9 cellular contexts compared by ENCODE assay signal in genomic region chr19:35641515-35642151, GRCh38. TPM values are rescaled to one million over a fixed set of nuclear protein-coding genes. Genes with fewer than 3 reads are reported as not detected.
A peak's percentile ranks its signal among the peaks of the same experiment; 100 is the strongest.
DNase-seq lines count a peak whose midpoint lies in the region; ATAC-seq and TF ChIP-seq lines count a peak whose summit lies in the region.
"Had no signal": no experiment of that assay in that cellular context is flagged by ENCODE, and none has a peak within 500 bp of the region (broad histone marks: within the 10 kb centered on the region; RNA-seq: fewer than 3 reads in every experiment).

TSS of gene ETV2 (plus strand) at chr19:35641745. CDS start at chr19:35642461, 716 bp downstream.

- no peak within 1 kb of the TSS for H2AFZ ChIP-seq in MM.1S (ENCODE audit: low read length)

- H3K9ac ChIP-seq in BLaER1 = no peak within 1 kb of the TSS
- H3K9ac ChIP-seq in MM.1S (ENCODE audit: low read length) = no peak within 1 kb of the TSS

- DNase-seq in LNCaP clone FGC (ENCODE audit: low read depth) (no peak), memory B cell (ENCODE audit: low spot score in 2 of 2) (no peak), Kasumi-1 (lab: John Stamatoyannopoulos, UW) (no peak), MM.1S (no peak), upper lobe of right lung (no peak)
- DNase-seq in activated naive CD4-positive, alpha-beta T cell treated with anti-CD3 and anti-CD28 coated beads, Interleukin-2, amount 50 U/mL, for 16 hours = peak; percentile 23
- DNase-seq: NK-92 treated with Interleukin-12 subunit alpha and Interleukin-12 subunit beta, amount 100 ng/mL, for 24 hours had no signal

- H3K4me1 ChIP-seq in BLaER1 (peaks cover 47% of the 10 kb centered on the region), MM.1S (ENCODE audit: low read length) (peaks cover 5% of the 10 kb centered on the region; the same call in 1 of the 2 replicates), upper lobe of right lung (peaks cover 7% of the 10 kb centered on the region)

- H3K36me3 ChIP-seq in BLaER1 (peaks cover 20% of the 10 kb centered on the region), MM.1S (replicated peaks; ENCODE audit: insufficient read depth, low read length) (no peaks in the 10 kb centered on the region; the same call in 1 of the 2 replicates), upper lobe of right lung (peaks cover 15% of the 10 kb centered on the region)

- H3K27me3 Mint-ChIP-seq in memory B cell = no peaks in the 10 kb centered on the region

- H4K20me1 ChIP-seq in BLaER1 = no peaks in the 10 kb centered on the region
- H4K20me1 ChIP-seq in MM.1S (ENCODE audit: insufficient read depth, low read length) = no peaks in the 10 kb centered on the region

- no peak for ATAC-seq in memory B cell (ENCODE audit: low read depth)
- ATAC-seq in GM19463 (IDR thresholded peaks at IDR 0.05; ENCODE audit: unreplicated experiment) = no peak
- no peak for ATAC-seq in upper lobe of right lung

- no peak within 1 kb of the TSS for H3K4me3 ChIP-seq in BLaER1
- H3K4me3 ChIP-seq in LNCaP clone FGC (ENCODE audit: low read depth, low read length) = peak within 1 kb of the TSS; percentile 60; the same call in 1 of the 2 replicates
- H3K4me3 ChIP-seq in MM.1S (ENCODE audit: low read length) = no peak within 1 kb of the TSS
- no peak within 1 kb of the TSS for H3K4me3 ChIP-seq in upper lobe of right lung

- H3K27me3 ChIP-seq in BLaER1 = no peaks in the 10 kb centered on the region
- H3K27me3 ChIP-seq in MM.1S (replicated peaks; ENCODE audit: insufficient read depth, low read length) = no peaks in the 10 kb centered on the region
- no peaks in the 10 kb centered on the region for H3K27me3 ChIP-seq in upper lobe of right lung

- H3K9me3 Mint-ChIP-seq in memory B cell = no peaks in the 10 kb centered on the region

- no peaks in the 10 kb centered on the region for H3K9me2 ChIP-seq in MM.1S (replicated peaks; ENCODE audit: insufficient read depth, low read length)

- H3K4me3 Mint-ChIP-seq in memory B cell = peak within 1 kb of the TSS; percentile 90

- peak within 1 kb of the TSS; percentile 93 for H3K4me2 ChIP-seq in BLaER1
- no peak within 1 kb of the TSS for H3K4me2 ChIP-seq in MM.1S (ENCODE audit: low read depth, low read length)

- peaks cover 18% of the 10 kb centered on the region for H3F3A ChIP-seq in MM.1S (ENCODE audit: insufficient read depth, low read length)

- H3K4me1 Mint-ChIP-seq in memory B cell = peaks cover 20% of the 10 kb centered on the region

- no peaks in the 10 kb centered on the region for H3K79me2 ChIP-seq in MM.1S (ENCODE audit: low read length)

- H3K9me3 ChIP-seq in BLaER1 = no peaks in the 10 kb centered on the region
- H3K9me3 ChIP-seq in MM.1S (replicated peaks; ENCODE audit: insufficient read depth, low read length) = no peaks in the 10 kb centered on the region
- no peaks in the 10 kb centered on the region for H3K9me3 ChIP-seq in upper lobe of right lung

- intact Hi-C loops in upper lobe of right lung (cut with DNase I) = no loop called here

- TF ChIP-seq CTCF in LNCaP clone FGC (IDR thresholded peaks at IDR 0.05; ENCODE audit: control insufficient read depth, extremely low read depth, insufficient read depth) (no peak), MM.1S (IDR thresholded peaks at IDR 0.05; ENCODE audit: low read length) (no peak), upper lobe of right lung (IDR thresholded peaks at IDR 0.05) (no peak)

- H3K27ac Mint-ChIP-seq in memory B cell = peak within 1 kb of the TSS; percentile 38

- H3K36me3 Mint-ChIP-seq in memory B cell = peaks cover 9% of the 10 kb centered on the region

- H3K27ac ChIP-seq in BLaER1 (no peak within 1 kb of the TSS), MM.1S (ENCODE audit: low read length) (no peak within 1 kb of the TSS), upper lobe of right lung (no peak within 1 kb of the TSS)

RNA-seq across cellular contexts. Expression of gene ETV2, which starts in this region (rescaled TPM):
- total RNA-seq in upper lobe of right lung = 0.72 TPM
